ENCODE assay signal across 9 cellular contexts in genomic region chr3:187636528-187636927, GRCh38. TPM values are rescaled to one million over a fixed set of nuclear protein-coding genes. Genes with fewer than 3 reads are reported as not detected.
"Had no signal": no experiment of that assay in that cellular context is flagged by ENCODE, and none has a peak within 500 bp of the region (broad histone marks: within the 10 kb centered on the region; RNA-seq: fewer than 3 reads in every experiment).

No MANE protein-coding gene starts in this region.

- DNase-seq: GM23248, GOT3, H7, HFFc6, KBM-7 had no signal

- ATAC-seq: HCT116 had no signal

- H3K27ac ChIP-seq: GM23248, KMS-11 had no signal

RNA-seq across cellular contexts. Expression of gene SST, which starts 33.7 kb away (rescaled TPM):
- total RNA-seq: GM23248, H4, HFFc6, HT-29 had no signal
